In genomic region chr17:75869282-75870141, GRCh38 we compare ENCODE assay signal across 8 cellular contexts. TPM values are rescaled to one million over a fixed set of nuclear protein-coding genes. Genes with fewer than 3 reads are reported as not detected.
DNase-seq lines count a peak whose midpoint lies in the region; ATAC-seq, FAIRE-seq and TF ChIP-seq lines count a peak whose summit lies in the region.
"Had no signal": no experiment of that assay in that cellular context is flagged by ENCODE, and none has a peak within 500 bp of the region (broad histone marks: within the 10 kb centered on the region; RNA-seq: fewer than 3 reads in every experiment).

No MANE protein-coding gene starts in this region.

- H3K27me3 ChIP-seq in astrocyte (ENCODE audit: insufficient read depth, low read length) = no peaks in the 10 kb centered on the region

- H3K9me3 Mint-ChIP-seq in astrocyte (ENCODE audit: unreplicated experiment) = no peaks in the 10 kb centered on the region
- H3K9me3 Mint-ChIP-seq in activated naive CD4-positive, alpha-beta T cell treated with anti-CD3 and anti-CD28 coated beads, Interleukin-2, amount 10 ng/mL, durations not matched to agents 7 days and 5 days = no peaks in the 10 kb centered on the region

- no peak for FAIRE-seq in astrocyte (lab: Jason Lieb, UNC)
- FAIRE-seq: frontal cortex had no signal

- H3K4me1 ChIP-seq in astrocyte (ENCODE audit: insufficient read depth, low read length) = peaks cover 23% of the 10 kb centered on the region

- H3K9me3 ChIP-seq in astrocyte (ENCODE audit: insufficient read depth, low read depth, low read length) = no peaks in the 10 kb centered on the region

- H3K27ac ChIP-seq in astrocyte (ENCODE audit: low read depth, low read length) = no peak overlapping the region

- H3K27ac Mint-ChIP-seq in astrocyte (ENCODE audit: unreplicated experiment) = no peak overlapping the region
- H3K27ac Mint-ChIP-seq in activated naive CD4-positive, alpha-beta T cell treated with anti-CD3 and anti-CD28 coated beads, Interleukin-2, amount 10 ng/mL, durations not matched to agents 7 days and 5 days = no peak overlapping the region

- peaks cover 6% of the 10 kb centered on the region for H3K4me1 Mint-ChIP-seq in astrocyte (ENCODE audit: low read depth, unreplicated experiment)
- H3K4me1 Mint-ChIP-seq in activated naive CD4-positive, alpha-beta T cell treated with anti-CD3 and anti-CD28 coated beads, Interleukin-2, amount 10 ng/mL, durations not matched to agents 7 days and 5 days = peaks cover 37% of the 10 kb centered on the region

- peak overlapping the region; percentile 29 for H3K4me3 ChIP-seq in AG10803 (ENCODE audit: low read length)
- H3K4me3 ChIP-seq in astrocyte (ENCODE audit: insufficient read depth, low read depth, low read length) = no peak overlapping the region

- DNase-seq in AG10803 (ENCODE audit: low read depth) (peak; percentile 84), astrocyte (ENCODE audit: low read depth) (no peak), medulla oblongata (ENCODE audit: extremely low spot score) (peak; percentile 87), NK-92 (lab: John Stamatoyannopoulos, UW; ENCODE audit: unreplicated experiment) (no peak)
- DNase-seq in activated naive CD4-positive, alpha-beta T cell treated with anti-CD3 and anti-CD28 coated beads, Interleukin-2, amount 10 ng/mL, durations not matched to agents 7 days and 5 days = no peak
- DNase-seq: stimulated activated CD8-positive, alpha-beta memory T cell treated with anti-CD3 and anti-CD28 coated beads, Interleukin-4, amount 100 ng/mL, for 48 hours had no signal

- H3K4me2 ChIP-seq in astrocyte (ENCODE audit: low read length) = peak overlapping the region; percentile 18

- no peak overlapping the region for H3K4me3 Mint-ChIP-seq in astrocyte (ENCODE audit: unreplicated experiment)
- H3K4me3 Mint-ChIP-seq in activated naive CD4-positive, alpha-beta T cell treated with anti-CD3 and anti-CD28 coated beads, Interleukin-2, amount 10 ng/mL, durations not matched to agents 7 days and 5 days = no peak overlapping the region

- no peaks in the 10 kb centered on the region for H3K36me3 ChIP-seq in astrocyte (ENCODE audit: insufficient read depth, low read length)

- no peaks in the 10 kb centered on the region for H3K79me2 ChIP-seq in astrocyte (ENCODE audit: insufficient read depth, low read length)

- CTCF ChIA-PET in activated naive CD4-positive, alpha-beta T cell treated with anti-CD3 and anti-CD28 coated beads, Interleukin-2, amount 10 ng/mL, durations not matched to agents 7 days and 5 days (lab: Charles Lee) = interaction anchor here (1.0 to 4.8 kb wide), 2 partner anchors 8 to 27 kb away, joined by 3 to 31 read pairs; partner anchors contain the start of gene TRIM65

- H4K20me1 ChIP-seq in astrocyte (ENCODE audit: insufficient read depth, low read length) = no peaks in the 10 kb centered on the region

- H3K36me3 Mint-ChIP-seq in astrocyte (ENCODE audit: low read depth, unreplicated experiment) = peaks cover 2% of the 10 kb centered on the region
- H3K36me3 Mint-ChIP-seq in activated naive CD4-positive, alpha-beta T cell treated with anti-CD3 and anti-CD28 coated beads, Interleukin-2, amount 10 ng/mL, durations not matched to agents 7 days and 5 days = peaks cover 7% of the 10 kb centered on the region

- H3K27me3 Mint-ChIP-seq in astrocyte (ENCODE audit: low read depth, unreplicated experiment) = no peaks in the 10 kb centered on the region
- H3K27me3 Mint-ChIP-seq in activated naive CD4-positive, alpha-beta T cell treated with anti-CD3 and anti-CD28 coated beads, Interleukin-2, amount 10 ng/mL, durations not matched to agents 7 days and 5 days = no peaks in the 10 kb centered on the region

- no peak overlapping the region for H3K9ac ChIP-seq in astrocyte (ENCODE audit: low read length)

- H2AFZ ChIP-seq in astrocyte (ENCODE audit: low read depth, low read length) = peak overlapping the region; percentile 49

- TF ChIP-seq CTCF in AG10803 (conservative IDR thresholded peaks at IDR 0.05; ENCODE audit: low read length) (no peak), astrocyte (IDR thresholded peaks at IDR 0.05; ENCODE audit: insufficient read depth, low read depth, low read length) (no peak)

- ATAC-seq in HG02970 (IDR thresholded peaks at IDR 0.05; ENCODE audit: low FRiP score, unreplicated experiment) = no peak

RNA-seq across cellular contexts. Expression of gene TRIM47, which starts 8.9 kb away (rescaled TPM):
- 5.6 and 5.9 TPM in 2 replicates for total RNA-seq in astrocyte

RNA-seq across cellular contexts. Expression of gene WBP2, which starts 14.4 kb away (rescaled TPM):
- total RNA-seq in astrocyte = 65.6 and 72.6 TPM in 2 replicates

RNA-seq across cellular contexts. Expression of gene UNC13D, which starts 25.3 kb away (rescaled TPM):
- 2.5 and 2.7 TPM in 2 replicates for total RNA-seq in astrocyte

RNA-seq across cellular contexts. Expression of gene TRIM65, which starts 27.2 kb away (rescaled TPM):
- total RNA-seq in astrocyte = 15.4 and 20.1 TPM in 2 replicates

RNA-seq across cellular contexts. Expression of gene MRPL38, which starts 35.2 kb away (rescaled TPM):
- total RNA-seq in astrocyte = 58.9 and 65.6 TPM in 2 replicates

Comparison
In these comparisons a context has a peak if more than half of its experiments do, and no peak if none do; other contexts are left out.
1. DNase-seq: peak in AG10803 (single experiment) and medulla oblongata (single experiment); none in astrocyte (single experiment), NK-92 (single experiment) and activated naive CD4-positive, alpha-beta T cell treated with anti-CD3 and anti-CD28 coated beads, Interleukin-2, amount 10 ng/mL, durations not matched to agents 7 days and 5 days (single experiment).